5 cellular contexts compared by ENCODE assay signal in genomic region chr5:65601761-65602160, GRCh38. TPM values are rescaled to one million over a fixed set of nuclear protein-coding genes. Genes with fewer than 3 reads are reported as not detected.
DNase-seq lines count a peak whose midpoint lies in the region; ATAC-seq, FAIRE-seq and TF ChIP-seq lines count a peak whose summit lies in the region.
"Not testable (repeated sequence)": the region's sequence is repeated elsewhere in the genome, so short reads cannot be mapped to it uniquely, and the experiment has no call there.

No MANE protein-coding gene starts in this region.

- not testable (repeated sequence) for ATAC-seq in A549; CD8-positive, alpha-beta T cell; stimulated activated effector memory CD8-positive, alpha-beta T cell treated with anti-CD3 and anti-CD28 coated beads, Interleukin-12 subunit alpha, Interleukin-12 subunit beta, amount 100 ng/mL, for 72 hours

- POLR2A ChIA-PET in A549 (lab: Yijun Ruan, JAX); CD8-positive, alpha-beta T cell (lab: Charles Lee): not testable (repeated sequence)
- POLR2A ChIA-PET in HEK293 (lab: Yijun Ruan, JAX) = interaction anchor here (0.8 kb wide), 1 partner anchor 22 kb away, joined by 3 read pairs; the partner anchor contains the start of gene TRIM23

- TF ChIP-seq EP300 in A549 (IDR thresholded peaks at IDR 0.05) = not testable (repeated sequence)

- H3K4me3 ChIP-seq in A549; CD8-positive, alpha-beta T cell (ENCODE audit: low read depth, low read length); HEK293 (ENCODE audit: low read depth, low read length): not testable (repeated sequence)

- not testable (repeated sequence) for FAIRE-seq in A549 (lab: Jason Lieb, UNC)

- H3K36me3 ChIP-seq in CD8-positive, alpha-beta T cell (ENCODE audit: insufficient read depth, low read length) = peaks cover 42% of the 10 kb centered on the region
- peaks cover 63 to 92% of the 10 kb centered on the region in 2 experiments for H3K36me3 ChIP-seq in HEK293 (ENCODE audit: control insufficient read depth in 2 of 2, insufficient read depth in 1 of 2, low read length in 2 of 2)

- not testable (repeated sequence) for TF ChIP-seq RAD21 in A549 (conservative IDR thresholded peaks at IDR 0.05 in 1 of 2, IDR thresholded peaks at IDR 0.05 in 1 of 2)

- H3K27ac Mint-ChIP-seq in CD8-positive, alpha-beta T cell = peak overlapping the region; percentile 22
- H3K27ac Mint-ChIP-seq in endothelial cell (ENCODE audit: unreplicated experiment) = not testable (repeated sequence)
- peak overlapping the region; percentile 29 for H3K27ac Mint-ChIP-seq in stimulated activated effector memory CD8-positive, alpha-beta T cell treated with anti-CD3 and anti-CD28 coated beads, Interleukin-12 subunit alpha, Interleukin-12 subunit beta, amount 100 ng/mL, for 72 hours

- intact Hi-C loops in CD8-positive, alpha-beta T cell (cut with DNase I, micrococcal nuclease) = not testable (repeated sequence)

- not testable (repeated sequence) for TF ChIP-seq CTCF in A549 (IDR thresholded peaks at IDR 0.05); CD8-positive, alpha-beta T cell (IDR thresholded peaks at IDR 0.05); HEK293 (tag by site-specific recombination; IDR thresholded peaks at IDR 0.05); endothelial cell (IDR thresholded peaks at IDR 0.05; ENCODE audit: unreplicated experiment)

- not testable (repeated sequence) for H3K4me1 ChIP-seq in A549; CD8-positive, alpha-beta T cell (ENCODE audit: insufficient read depth, low read length); HEK293 (ENCODE audit: control insufficient read depth, insufficient read depth, low read length)

- H3K9me3 Mint-ChIP-seq in CD8-positive, alpha-beta T cell; stimulated activated effector memory CD8-positive, alpha-beta T cell treated with anti-CD3 and anti-CD28 coated beads, Interleukin-12 subunit alpha, Interleukin-12 subunit beta, amount 100 ng/mL, for 72 hours: not testable (repeated sequence)
- H3K9me3 Mint-ChIP-seq in endothelial cell (ENCODE audit: unreplicated experiment) = peaks cover 16% of the 10 kb centered on the region

- H3K4me2 ChIP-seq in A549 = not testable (repeated sequence)

- peaks cover 18% of the 10 kb centered on the region for H3K4me1 Mint-ChIP-seq in CD8-positive, alpha-beta T cell (ENCODE audit: low read depth)
- not testable (repeated sequence) for H3K4me1 Mint-ChIP-seq in endothelial cell (ENCODE audit: unreplicated experiment)
- H3K4me1 Mint-ChIP-seq in stimulated activated effector memory CD8-positive, alpha-beta T cell treated with anti-CD3 and anti-CD28 coated beads, Interleukin-12 subunit alpha, Interleukin-12 subunit beta, amount 100 ng/mL, for 72 hours = peaks cover 11% of the 10 kb centered on the region

- not testable (repeated sequence) for H3K27ac ChIP-seq in A549; CD8-positive, alpha-beta T cell (ENCODE audit: low read depth, low read length); HEK293 (ENCODE audit: extremely low read depth, low read depth, low read length)

- TF ChIP-seq POLR2A in A549 (IDR thresholded peaks at IDR 0.05; ENCODE audit: low read length) = not testable (repeated sequence)

- H3K9me3 ChIP-seq in A549 = peaks cover 15% of the 10 kb centered on the region; the same call in 1 of the 3 replicates
- H3K9me3 ChIP-seq in CD8-positive, alpha-beta T cell (ENCODE audit: low read length); HEK293 (ENCODE audit: control insufficient read depth, insufficient read depth, low read depth, low read length): not testable (repeated sequence)

- H3K36me3 Mint-ChIP-seq in CD8-positive, alpha-beta T cell = peaks cover 85% of the 10 kb centered on the region
- H3K36me3 Mint-ChIP-seq in endothelial cell (ENCODE audit: low read depth, unreplicated experiment) = peaks cover 64% of the 10 kb centered on the region
- peaks cover 100% of the 10 kb centered on the region for H3K36me3 Mint-ChIP-seq in stimulated activated effector memory CD8-positive, alpha-beta T cell treated with anti-CD3 and anti-CD28 coated beads, Interleukin-12 subunit alpha, Interleukin-12 subunit beta, amount 100 ng/mL, for 72 hours

- H3K4me3 Mint-ChIP-seq in CD8-positive, alpha-beta T cell; stimulated activated effector memory CD8-positive, alpha-beta T cell treated with anti-CD3 and anti-CD28 coated beads, Interleukin-12 subunit alpha, Interleukin-12 subunit beta, amount 100 ng/mL, for 72 hours: not testable (repeated sequence)
- H3K4me3 Mint-ChIP-seq in endothelial cell (ENCODE audit: unreplicated experiment) = peak overlapping the region; percentile 87

- no CpG with 5 or more reads among the region's 1 CpG for WGBS in A549 (ENCODE audit: missing lambda C conversion rate)

- not testable (repeated sequence) for H3K27me3 ChIP-seq in CD8-positive, alpha-beta T cell (ENCODE audit: insufficient read depth, low read length)

- not testable (repeated sequence) for DNase-seq in A549 (ENCODE audit: low read depth in 1 of 2, low spot score in 1 of 2); CD8-positive, alpha-beta T cell; endothelial cell (ENCODE audit: low spot score); stimulated activated effector memory CD8-positive, alpha-beta T cell treated with anti-CD3 and anti-CD28 coated beads, Interleukin-12 subunit alpha, Interleukin-12 subunit beta, amount 100 ng/mL, for 72 hours (ENCODE audit: low spot score in 2 of 2)

- not testable (repeated sequence) for H3K27me3 Mint-ChIP-seq in CD8-positive, alpha-beta T cell (ENCODE audit: low read depth); endothelial cell (ENCODE audit: unreplicated experiment)

- CTCF ChIA-PET in A549 (lab: Yijun Ruan, JAX); CD8-positive, alpha-beta T cell (lab: Charles Lee); HEK293 (lab: Yijun Ruan, JAX): not testable (repeated sequence)

TF ChIP-seq in A549, 52 proteins besides CTCF, POLR2A, EP300 and RAD21:
- peak; percentile 78 for TF ChIP-seq ZFP36 (IDR thresholded peaks at IDR 0.05; ENCODE audit: borderline replicate concordance, partially characterized antibody)
TF ChIP-seq in A549: peak in this region for 1; not testable (repeated sequence) for 51.

TF ChIP-seq in HEK293, 187 proteins besides CTCF, POLR2A, EP300 and RAD21:
- peak; percentile 99 for TF ChIP-seq ZNF585B (tag by site-specific recombination; IDR thresholded peaks at IDR 0.05)

RNA-seq across cellular contexts. Expression of gene TRIM23, which starts 22.4 kb away (rescaled TPM):
- polyA plus RNA-seq in A549 (2011; rRNA removed) (10.7 and 12.9 TPM in 2 replicates), A549 (2017; fragmentation: RNase III; extraction: RNeasy Plus Mini Kit Qiagen cat#74134 plus additional on column Dnase treatment) (8.5 to 11.7 TPM (median 10.3 TPM) in 3 replicates)
- 3.0 TPM in 2 replicates for polyA plus RNA-seq in A549 (2012; cell fraction: cytosol; rRNA removed)
- 1.6 and 3.0 TPM in 2 replicates for polyA plus RNA-seq in A549 (2012; cell fraction: nucleus; rRNA removed)
- polyA minus RNA-seq in A549 (2011; rRNA and poly(A)+ RNA removed) = 14.3 and 19.0 TPM in 2 replicates
- total RNA-seq in CD8-positive, alpha-beta T cell = 10 to 100 TPM; 27.6 to 30.0 TPM
- 12.8 TPM for total RNA-seq in endothelial cell (ENCODE audit: unreplicated experiment)

RNA-seq across cellular contexts. Expression of gene SHLD3, which starts 23.1 kb away (rescaled TPM):
- 4.5 and 5.0 TPM in 2 replicates for polyA plus RNA-seq in A549 (2011; rRNA removed)
- 1.5 TPM in 2 replicates for polyA plus RNA-seq in A549 (2012; cell fraction: cytosol; rRNA removed)
- polyA plus RNA-seq in A549 (2012; cell fraction: nucleus; rRNA removed) = 0.59 and 0.89 TPM in 2 replicates
- 2.7 to 3.3 TPM (median 3.2 TPM) in 3 replicates for polyA plus RNA-seq in A549 (2017; fragmentation: RNase III; extraction: RNeasy Plus Mini Kit Qiagen cat#74134 plus additional on column Dnase treatment)
- 1.4 and 1.6 TPM in 2 replicates for polyA minus RNA-seq in A549 (2011; rRNA and poly(A)+ RNA removed)
- total RNA-seq in CD8-positive, alpha-beta T cell = 10 to 100 TPM; 11.6 to 14.5 TPM
- 2.8 TPM for total RNA-seq in endothelial cell (ENCODE audit: unreplicated experiment)

RNA-seq across cellular contexts. Expression of gene TRAPPC13, which starts 23.1 kb away (rescaled TPM):
- 28.8 and 35.1 TPM in 2 replicates for polyA plus RNA-seq in A549 (2011; rRNA removed)
- polyA plus RNA-seq in A549 (2012; cell fraction: cytosol; rRNA removed) = 5.9 and 6.5 TPM in 2 replicates
- polyA plus RNA-seq in A549 (2012; cell fraction: nucleus; rRNA removed) = 5.2 and 6.5 TPM in 2 replicates
- 17.2 to 18.6 TPM (median 18.5 TPM) in 3 replicates for polyA plus RNA-seq in A549 (2017; fragmentation: RNase III; extraction: RNeasy Plus Mini Kit Qiagen cat#74134 plus additional on column Dnase treatment)
- 4.2 and 5.6 TPM in 2 replicates for polyA minus RNA-seq in A549 (2011; rRNA and poly(A)+ RNA removed)
- total RNA-seq in CD8-positive, alpha-beta T cell = 10 to 100 TPM; 11.9 to 17.6 TPM
- total RNA-seq in endothelial cell (ENCODE audit: unreplicated experiment) = 20.3 TPM

RNA-seq across cellular contexts. Expression of gene PPWD1, which starts 38.7 kb away (rescaled TPM):
- polyA plus RNA-seq in A549 (2011; rRNA removed) (15.3 and 18.5 TPM in 2 replicates), A549 (2017; fragmentation: RNase III; extraction: RNeasy Plus Mini Kit Qiagen cat#74134 plus additional on column Dnase treatment) (26.8 to 31.3 TPM (median 27.7 TPM) in 3 replicates)
- polyA plus RNA-seq in A549 (2012; cell fraction: cytosol; rRNA removed) = 2.7 and 3.0 TPM in 2 replicates
- 3.4 and 6.6 TPM in 2 replicates for polyA plus RNA-seq in A549 (2012; cell fraction: nucleus; rRNA removed)
- polyA minus RNA-seq in A549 (2011; rRNA and poly(A)+ RNA removed) = 8.7 and 9.0 TPM in 2 replicates
- 10 to 100 TPM; 78.8 to 81.5 TPM for total RNA-seq in CD8-positive, alpha-beta T cell
- 44.9 TPM for total RNA-seq in endothelial cell (ENCODE audit: unreplicated experiment)

RNA-seq across cellular contexts. Expression of gene CENPK, which starts 38.8 kb away (rescaled TPM):
- polyA plus RNA-seq in A549 (2011; rRNA removed) (35.1 and 71.2 TPM in 2 replicates), A549 (2017; fragmentation: RNase III; extraction: RNeasy Plus Mini Kit Qiagen cat#74134 plus additional on column Dnase treatment) (66.8 to 72.7 TPM (median 66.8 TPM) in 3 replicates)
- 13.6 and 14.3 TPM in 2 replicates for polyA plus RNA-seq in A549 (2012; cell fraction: cytosol; rRNA removed)
- polyA plus RNA-seq in A549 (2012; cell fraction: nucleus; rRNA removed) = 6.0 and 10.6 TPM in 2 replicates
- polyA minus RNA-seq in A549 (2011; rRNA and poly(A)+ RNA removed) = 10.0 and 11.6 TPM in 2 replicates
- total RNA-seq in CD8-positive, alpha-beta T cell = 1 to 10 TPM; 5.1 to 5.3 TPM
- total RNA-seq in endothelial cell (ENCODE audit: unreplicated experiment) = 28.9 TPM
